ENCODE assay signal across 8 cellular contexts in genomic region chr22:36027960-36028645, GRCh38. TPM values are rescaled to one million over a fixed set of nuclear protein-coding genes. Genes with fewer than 3 reads are reported as not detected.
DNase-seq lines count a peak whose midpoint lies in the region; ATAC-seq and TF ChIP-seq lines count a peak whose summit lies in the region.

No MANE protein-coding gene starts in this region.

- CTCF ChIA-PET in CD4-positive, alpha-beta T cell (lab: Charles Lee): interaction anchor here (3.4 kb wide), 1 partner anchor 38 kb away, joined by 15 read pairs; no protein-coding TSS in a partner anchor
- CTCF ChIA-PET in T-cell (lab: Charles Lee): interaction anchor here in 1 of 2 donors (1.1 kb wide), 1 partner anchor 37 kb away, joined by 3 read pairs; no protein-coding TSS in a partner anchor
- CTCF ChIA-PET in naive thymus-derived CD4-positive, alpha-beta T cell (lab: Charles Lee): interaction anchor here (2.1 kb wide), 1 partner anchor 38 kb away, joined by 9 read pairs; no protein-coding TSS in a partner anchor

- peak overlapping the region; percentile 83 for H2AFZ ChIP-seq in GM23338

- POLR2A ChIA-PET in CD4-positive, alpha-beta T cell (lab: Charles Lee): interaction anchor here (0.9 to 1.5 kb wide), 3 partner anchors 10 to 729 kb away, joined by 4 to 5 read pairs (median 4); partner anchors contain the start of gene TOM1
- POLR2A ChIA-PET in T-cell (lab: Charles Lee): no interaction called here
- POLR2A ChIA-PET in naive thymus-derived CD4-positive, alpha-beta T cell (lab: Charles Lee): no interaction called here

- no peaks in the 10 kb centered on the region for H3K36me3 ChIP-seq in GM23338 (ENCODE audit: insufficient read depth)
- no peaks in the 10 kb centered on the region for H3K36me3 ChIP-seq in naive thymus-derived CD4-positive, alpha-beta T cell (ENCODE audit: control insufficient read depth in 2 of 3, insufficient read depth in 3 of 3, low read length in 3 of 3)

- peaks cover 26% of the 10 kb centered on the region for H3K4me1 Mint-ChIP-seq in CD4-positive, alpha-beta T cell (ENCODE audit: low read depth)
- H3K4me1 Mint-ChIP-seq in GM23338: peaks cover 25% of the 10 kb centered on the region
- H3K4me1 Mint-ChIP-seq in T-cell: peaks cover 18 to 25% (median 24%) of the 10 kb centered on the region in 3 donors
- H3K4me1 Mint-ChIP-seq in naive thymus-derived CD4-positive, alpha-beta T cell: peaks cover 15 to 30% (median 25%) of the 10 kb centered on the region in 7 donors

- no peak overlapping the region for H3K27ac ChIP-seq in CD4-positive, alpha-beta T cell (ENCODE audit: low read depth, low read length)
- peak overlapping the region; percentile 72 for H3K27ac ChIP-seq in GM23338 (ENCODE audit: low read depth)
- peak overlapping the region; percentile 42 for H3K27ac ChIP-seq in naive thymus-derived CD4-positive, alpha-beta T cell (ENCODE audit: low read depth, low read length)

- no peaks in the 10 kb centered on the region for H3K9me3 ChIP-seq in CD4-positive, alpha-beta T cell (ENCODE audit: control insufficient read depth, low read length)
- H3K9me3 ChIP-seq in naive thymus-derived CD4-positive, alpha-beta T cell (ENCODE audit: control insufficient read depth in 2 of 3, low read length in 3 of 3): no peaks in the 10 kb centered on the region

- peak; percentile 13 for ATAC-seq in CD4-positive, alpha-beta T cell (ENCODE audit: poor library complexity)
- ATAC-seq in GM23338: peak; percentile 16
- ATAC-seq in T-cell (replicated peaks in 1 of 4): peak; percentile 10 to 36 (median 30)
- ATAC-seq in naive thymus-derived CD4-positive, alpha-beta T cell: peak; percentile 57
- no peak for ATAC-seq in HG02763 (IDR thresholded peaks at IDR 0.05; ENCODE audit: unreplicated experiment)

- no peaks in the 10 kb centered on the region for H3K9me3 Mint-ChIP-seq in CD4-positive, alpha-beta T cell
- H3K9me3 Mint-ChIP-seq in GM23338 (no peaks in the 10 kb centered on the region), T-cell (no peaks in the 10 kb centered on the region)
- no peaks in the 10 kb centered on the region for H3K9me3 Mint-ChIP-seq in naive thymus-derived CD4-positive, alpha-beta T cell

- intact Hi-C loops in CD4-positive, alpha-beta T cell (cut with DNase I, micrococcal nuclease): loop anchor here in 1 of 2 experiments (2.0 kb wide), 1 partner anchor 39 kb away; no protein-coding TSS in a partner anchor
- intact Hi-C loops in naive thymus-derived CD4-positive, alpha-beta T cell (cut with micrococcal nuclease): loop anchor here in 1 of 2 donors (2.0 kb wide), 1 partner anchor 97 kb away; no protein-coding TSS in a partner anchor

- H3F3A ChIP-seq in GM23338 (replicated peaks; ENCODE audit: low read depth): no peaks in the 10 kb centered on the region

- H3K4me3 Mint-ChIP-seq in CD4-positive, alpha-beta T cell: peak overlapping the region; percentile 87
- peak overlapping the region; percentile 92 for H3K4me3 Mint-ChIP-seq in GM23338
- peak overlapping the region; percentile 79 to 90 (median 85) for H3K4me3 Mint-ChIP-seq in T-cell
- peak overlapping the region; percentile 77 to 96 (median 88) for H3K4me3 Mint-ChIP-seq in naive thymus-derived CD4-positive, alpha-beta T cell

- H3K79me2 ChIP-seq in GM23338 (replicated peaks; ENCODE audit: insufficient read depth): peaks cover 49% of the 10 kb centered on the region

- H3K27ac Mint-ChIP-seq in CD4-positive, alpha-beta T cell: peak overlapping the region; percentile 11
- H3K27ac Mint-ChIP-seq in GM23338: peak overlapping the region; percentile 83
- H3K27ac Mint-ChIP-seq in T-cell: peak overlapping the region; percentile 66 to 72
- peak overlapping the region in 7 of 9 donors; percentile 61 to 86 (median 73) for H3K27ac Mint-ChIP-seq in naive thymus-derived CD4-positive, alpha-beta T cell

- peak overlapping the region; percentile 99 for H3K4me2 ChIP-seq in GM23338

- peaks cover 4% of the 10 kb centered on the region for H3K27me3 ChIP-seq in CD4-positive, alpha-beta T cell (ENCODE audit: control insufficient read depth, insufficient read depth, low read length)
- no peaks in the 10 kb centered on the region for H3K27me3 ChIP-seq in GM23338 (ENCODE audit: insufficient read depth)
- no peaks in the 10 kb centered on the region for H3K27me3 ChIP-seq in naive thymus-derived CD4-positive, alpha-beta T cell (ENCODE audit: control insufficient read depth in 2 of 2, insufficient read depth in 2 of 2, low read length in 2 of 2)

- peak in 1 of 10 experiments; percentile 3 for DNase-seq in CD4-positive, alpha-beta T cell
- peak; percentile 74 for DNase-seq in GM23338 (ENCODE audit: low spot score)
- peak in 8 of 34 experiments; percentile 1 to 48 (median 2) for DNase-seq in T-cell
- DNase-seq in epithelial cell of proximal tubule (ENCODE audit: low read depth): no peak
- DNase-seq in naive thymus-derived CD4-positive, alpha-beta T cell: peak in 5 of 9 donors; percentile 1 to 21 (median 5)
- DNase-seq in GDM1 (lab: John Stamatoyannopoulos, UW): no peak
- no peak for DNase-seq in cortex of kidney (lab: John Stamatoyannopoulos, UW)

- H3K4me3 ChIP-seq in GM23338 (peak overlapping the region; percentile 94), epithelial cell of proximal tubule (ENCODE audit: low read depth, low read length) (peak overlapping the region; percentile 71)
- H3K4me3 ChIP-seq in naive thymus-derived CD4-positive, alpha-beta T cell (ENCODE audit: low read length): peak overlapping the region; percentile 44

- peaks cover 18% of the 10 kb centered on the region for H3K4me1 ChIP-seq in GM23338 (ENCODE audit: insufficient read depth)
- H3K4me1 ChIP-seq in naive thymus-derived CD4-positive, alpha-beta T cell (ENCODE audit: control insufficient read depth in 2 of 2, insufficient read depth in 2 of 2, low read length in 2 of 2): peaks cover 8 to 13% of the 10 kb centered on the region in 2 donors

- TF ChIP-seq CTCF in CD4-positive, alpha-beta T cell (IDR thresholded peaks at IDR 0.05): no peak
- no peak for TF ChIP-seq CTCF in GM23338 (conservative IDR thresholded peaks at IDR 0.05; ENCODE audit: low read depth in 2 of 2)
- no peak for TF ChIP-seq CTCF in epithelial cell of proximal tubule (conservative IDR thresholded peaks at IDR 0.05; ENCODE audit: low read depth, low read length)

- H3K9me2 ChIP-seq in GM23338 (ENCODE audit: insufficient read depth): no peaks in the 10 kb centered on the region

- no peaks in the 10 kb centered on the region for H3K36me3 Mint-ChIP-seq in CD4-positive, alpha-beta T cell (ENCODE audit: low read depth)
- peaks cover 5% of the 10 kb centered on the region; the same call in 1 of the 3 replicates for H3K36me3 Mint-ChIP-seq in GM23338 (ENCODE audit: low read depth)
- H3K36me3 Mint-ChIP-seq in T-cell: no peaks in the 10 kb centered on the region
- H3K36me3 Mint-ChIP-seq in naive thymus-derived CD4-positive, alpha-beta T cell: no peaks in the 10 kb centered on the region

- H4K20me1 ChIP-seq in GM23338 (replicated peaks; ENCODE audit: insufficient read depth): peaks cover 12% of the 10 kb centered on the region; the same call in 1 of the 2 replicates

- peaks cover 4% of the 10 kb centered on the region for H3K27me3 Mint-ChIP-seq in CD4-positive, alpha-beta T cell
- H3K27me3 Mint-ChIP-seq in GM23338 (ENCODE audit: insufficient read depth, low read depth, poor library complexity): peaks cover 17% of the 10 kb centered on the region
- H3K27me3 Mint-ChIP-seq in T-cell: peaks cover 0 to 26% of the 10 kb centered on the region in 2 donors
- peaks cover 0 to 54% (median 4%) of the 10 kb centered on the region in 5 donors for H3K27me3 Mint-ChIP-seq in naive thymus-derived CD4-positive, alpha-beta T cell

TF ChIP-seq in GM23338, 12 proteins besides CTCF, POLR2A, EP300 and RAD21 (continues in another document):
- TF ChIP-seq ZNF331 (CRISPR knock-in tag; IDR thresholded peaks at IDR 0.05; ENCODE audit: low read depth) (no peak), POLR2AphosphoS5 (IDR thresholded peaks at IDR 0.05; ENCODE audit: low read depth) (no peak), REST (IDR thresholded peaks at IDR 0.05; ENCODE audit: unreplicated experiment) (no peak), CREB1 (CRISPR knock-in tag; IDR thresholded peaks at IDR 0.05; ENCODE audit: low read depth) (no peak), NANOG (IDR thresholded peaks at IDR 0.05; ENCODE audit: borderline replicate concordance) (no peak)

RNA-seq across cellular contexts. Expression of gene RBFOX2, which starts 0.5 kb away (rescaled TPM):
- 1 to 10 TPM; 1.9 to 2.4 TPM for total RNA-seq in CD4-positive, alpha-beta T cell
- total RNA-seq in GM23338 (2014; rRNA removed; shearing (Covaris generic)): 130 and 131 TPM in 2 replicates
- polyA plus RNA-seq in GM23338 (2016; fragmentation: Nextera tagmentation; extraction: Ambion mirVana): 84.8 and 88.8 TPM in 2 replicates
- 1 to 10 TPM in 3 of 5 donors, under 1 TPM in 2; 0.73 to 1.5 (median 1.4) TPM for total RNA-seq in T-cell
- 67.0 and 70.8 TPM in 2 replicates for total RNA-seq in epithelial cell of proximal tubule
- 1 to 10 TPM in 4 of 5 experiments, under 1 TPM in 1; 0.45 to 1.7 (median 1.2) TPM for total RNA-seq in naive thymus-derived CD4-positive, alpha-beta T cell
- polyA plus RNA-seq in naive thymus-derived CD4-positive, alpha-beta T cell: under 1 TPM; 0.39 to 0.87 TPM

Comparison
In these comparisons a context has a peak if more than half of its experiments do, and no peak if none do; other contexts are left out.
1. DNase-seq: peak in GM23338 (single experiment) and naive thymus-derived CD4-positive, alpha-beta T cell (5 of 9); none in epithelial cell of proximal tubule (single experiment), GDM1 (single experiment) and cortex of kidney (single experiment).
2. H3K27ac Mint-ChIP-seq: peak in every context shown above with its lines; median percentile 83 in GM23338; 73 in naive thymus-derived CD4-positive, alpha-beta T cell; 69 in T-cell; 11 in CD4-positive, alpha-beta T cell.
3. H3K4me3 ChIP-seq: peak in every context shown above with its lines; median percentile 94 in GM23338; 71 in epithelial cell of proximal tubule; 44 in naive thymus-derived CD4-positive, alpha-beta T cell.
4. RNA of gene RBFOX2, which starts 0.5 kb away (total RNA-seq): 130 to 131 TPM in GM23338 and 67.0 to 70.8 TPM in epithelial cell of proximal tubule; 1.9 to 2.4 TPM in CD4-positive, alpha-beta T cell, 0.73 to 1.5 TPM in T-cell and 0.45 to 1.7 TPM in naive thymus-derived CD4-positive, alpha-beta T cell; every median in the first group is over 10 times any median in the second.
5. Peak in every context shown above with its lines, with median percentiles within 50 percentile points of each other: H3K4me3 Mint-ChIP-seq.